17 cellular contexts compared by ENCODE assay signal in genomic region chr2:130967020-130967495, GRCh38.
A peak's percentile ranks its signal among the peaks of the same experiment; 100 is the strongest.
DNase-seq lines count a peak whose midpoint lies in the region; ATAC-seq and TF ChIP-seq lines count a peak whose summit lies in the region.
"Had no signal": no experiment of that assay in that cellular context is flagged by ENCODE, and none has a peak within 500 bp of the region (broad histone marks: within the 10 kb centered on the region; RNA-seq: fewer than 3 reads in every experiment).

No MANE protein-coding gene starts in this region.

- H3K79me1 ChIP-seq in neuronal stem cell (ENCODE audit: low read depth, low read length) = no peaks in the 10 kb centered on the region

- H2AFZ ChIP-seq in neuronal stem cell (ENCODE audit: low read length) = peak overlapping the region; percentile 27

- H3K27ac Mint-ChIP-seq in endothelial cell (ENCODE audit: unreplicated experiment) (peak overlapping the region; percentile 95), T-cell (no peak overlapping the region)
- H3K27ac Mint-ChIP-seq: CD14-positive monocyte had no signal

- H3K27me3 ChIP-seq in NT2/D1 (ENCODE audit: insufficient read depth, insufficient read length) (peaks cover 40% of the 10 kb centered on the region), neuronal stem cell (ENCODE audit: control insufficient read depth in 3 of 3, insufficient read depth in 3 of 3, low read depth in 1 of 3, low read length in 3 of 3) (peaks cover 7 to 60% (median 39%) of the 10 kb centered on the region in 3 experiments)
- H3K27me3 ChIP-seq: SJCRH30 had no signal

- DNase-seq in Ammon's horn (ENCODE audit: low spot score) = peak; percentile 13
- DNase-seq in NT2/D1 (ENCODE audit: low read depth, low spot score) = peak; percentile 33
- DNase-seq in endothelial cell (ENCODE audit: low spot score) = no peak
- no peak for DNase-seq in neuronal stem cell (ENCODE audit: low spot score)
- no peak for DNase-seq in activated naive CD4-positive, alpha-beta T cell treated with Interleukin-2 at 50 U/mL for 16 hours
- DNase-seq in KBM-7 = no peak
- DNase-seq in NCI-H187 (lab: John Stamatoyannopoulos, UW) = no peak
- no peak for DNase-seq in T-cell
- DNase-seq: DMS153, NCI-H1417 treated with DMSO at 0.1 percent for 48 hours, NCI-H2029, NCI-H2171, NCI-H446, SJCRH30 had no signal

- H2AK5ac ChIP-seq in neuronal stem cell (ENCODE audit: low read depth, low read length) = no peak overlapping the region

- H3K9ac ChIP-seq in NT2/D1 (ENCODE audit: insufficient read length, low read depth) = peak overlapping the region; percentile 18
- no peak overlapping the region for H3K9ac ChIP-seq in neuronal stem cell (ENCODE audit: low read depth, low read length, poor library complexity)

- TF ChIP-seq CTCF in endothelial cell (IDR thresholded peaks at IDR 0.05; ENCODE audit: unreplicated experiment) = no peak

- POLR2A ChIA-PET in T-cell (lab: Charles Lee) = no interaction called here

- no peak overlapping the region for H2BK12ac ChIP-seq in neuronal stem cell (ENCODE audit: low read length)

- CTCF ChIA-PET in T-cell (lab: Charles Lee) = interaction anchor here in 1 of 2 donors (0.7 kb wide), 1 partner anchor 8 kb away, joined by 3 read pairs; no protein-coding TSS in a partner anchor

- H4K91ac ChIP-seq in neuronal stem cell (ENCODE audit: low read depth, low read length, poor library complexity) = no peak overlapping the region

- H3K4me1 Mint-ChIP-seq in endothelial cell (ENCODE audit: unreplicated experiment) (peaks cover 44% of the 10 kb centered on the region), T-cell (peaks cover 9 to 12% (median 10%) of the 10 kb centered on the region in 3 donors)

- no peak overlapping the region for H3K14ac ChIP-seq in neuronal stem cell (ENCODE audit: low read length)

- H3K36me3 ChIP-seq in NT2/D1 (ENCODE audit: insufficient read depth, insufficient read length, low read length) (no peaks in the 10 kb centered on the region), neuronal stem cell (replicated peaks in 1 of 2; ENCODE audit: control insufficient read depth in 2 of 2, insufficient read depth in 2 of 2, low read length in 2 of 2) (no peaks in the 10 kb centered on the region)
- H3K36me3 ChIP-seq: HAP-1, SJCRH30 had no signal

- H3K9me3 ChIP-seq in NT2/D1 (ENCODE audit: insufficient read depth, low read length) = no peaks in the 10 kb centered on the region
- no peaks in the 10 kb centered on the region for H3K9me3 ChIP-seq in neuronal stem cell (replicated peaks in 1 of 2; ENCODE audit: control insufficient read depth in 2 of 2, insufficient read depth in 1 of 2, low read depth in 1 of 2, low read length in 2 of 2)
- H3K9me3 ChIP-seq: HAP-1, SJCRH30 had no signal

- WGBS in neuronal stem cell (ENCODE audit: extremely low coverage in 2 of 2, insufficient read length in 2 of 2, insufficient replicate concordance in 1 of 2), 2 donors = no CpG with 5 or more reads among the region's 10 CpGs

- H3K9me3 Mint-ChIP-seq in endothelial cell (ENCODE audit: unreplicated experiment) (no peaks in the 10 kb centered on the region), T-cell (no peaks in the 10 kb centered on the region)

- H3K4me1 ChIP-seq in NT2/D1 (ENCODE audit: insufficient read depth, insufficient read length) (peaks cover 21% of the 10 kb centered on the region), neuronal stem cell (ENCODE audit: control insufficient read depth in 2 of 2, insufficient read depth in 1 of 2, low read depth in 1 of 2, low read length in 2 of 2) (peaks cover 0 to 21% of the 10 kb centered on the region in 2 donors)
- H3K4me1 ChIP-seq: HAP-1, SJCRH30 had no signal

- peak overlapping the region; percentile 23 for H3K4me2 ChIP-seq in neuronal stem cell (ENCODE audit: insufficient read depth, low read length, poor library complexity, severe bottlenecking)

- H3K18ac ChIP-seq in neuronal stem cell (ENCODE audit: low read length) = no peak overlapping the region

- peak overlapping the region; percentile 62 for H3K4me3 Mint-ChIP-seq in endothelial cell (ENCODE audit: unreplicated experiment)
- no peak overlapping the region for H3K4me3 Mint-ChIP-seq in T-cell
- H3K4me3 Mint-ChIP-seq: CD14-positive monocyte had no signal

- in situ Hi-C loops in KBM-7 (cut with MboI; ENCODE audit: low pct_unique_long_range_greater_than_20kb, low sequenced_read_pairs) = no loop called here

- no peak for ATAC-seq in T-cell (replicated peaks in 1 of 4)

- no peak overlapping the region for H3K4ac ChIP-seq in neuronal stem cell (ENCODE audit: low read length)

- H3K27ac ChIP-seq in neuronal stem cell (replicated peaks; ENCODE audit: low read length) = no peak overlapping the region
- H3K27ac ChIP-seq: RWPE1, SJCRH30 had no signal

- H2BK120ac ChIP-seq in neuronal stem cell (ENCODE audit: low read depth, low read length) = no peak overlapping the region

- no peak overlapping the region for H3K23ac ChIP-seq in neuronal stem cell (ENCODE audit: low read depth, low read length, poor library complexity)

- H3K27me3 Mint-ChIP-seq in endothelial cell (ENCODE audit: unreplicated experiment) (peaks cover 10% of the 10 kb centered on the region), T-cell (peaks cover 32 to 43% of the 10 kb centered on the region in 2 donors)

- H3K4me3 ChIP-seq in NT2/D1 (ENCODE audit: insufficient read length, low read depth) (no peak overlapping the region), neuronal stem cell (ENCODE audit: low read length in 2 of 2) (no peak overlapping the region)
- H3K4me3 ChIP-seq: HAP-1, SJCRH30 had no signal

- H4K8ac ChIP-seq in neuronal stem cell (ENCODE audit: low read depth, low read length) = no peak overlapping the region

- no peak overlapping the region for H2BK15ac ChIP-seq in neuronal stem cell (ENCODE audit: low read length)

- peaks cover 13% of the 10 kb centered on the region for H3K36me3 Mint-ChIP-seq in endothelial cell (ENCODE audit: low read depth, unreplicated experiment)
- no peaks in the 10 kb centered on the region for H3K36me3 Mint-ChIP-seq in T-cell

- H2BK5ac ChIP-seq in neuronal stem cell (ENCODE audit: low read length) = no peak overlapping the region

Comparison
In these comparisons a context has a peak if more than half of its experiments do, and no peak if none do; other contexts are left out.
1. DNase-seq: peak in Ammon's horn (single experiment) and NT2/D1 (single experiment); none in endothelial cell (single experiment), neuronal stem cell (single experiment), activated naive CD4-positive, alpha-beta T cell treated with Interleukin-2 at 50 U/mL for 16 hours (single experiment), KBM-7 (single experiment), NCI-H187 (0 of 2) and T-cell (0 of 34).